ENCODE assay signal across 24 cellular contexts in genomic region chr12:104501641-104502040, GRCh38. TPM values are rescaled to one million over a fixed set of nuclear protein-coding genes. Genes with fewer than 3 reads are reported as not detected.
DNase-seq lines count a peak whose midpoint lies in the region; ATAC-seq and TF ChIP-seq lines count a peak whose summit lies in the region.
"Had no signal": no experiment of that assay in that cellular context is flagged by ENCODE, and none has a peak within 500 bp of the region (broad histone marks: within the 10 kb centered on the region; RNA-seq: fewer than 3 reads in every experiment).

No MANE protein-coding gene starts in this region.

- peak; percentile 51 for ATAC-seq in activated CD8-positive, alpha-beta T cell treated with anti-CD3 and anti-CD28 coated beads for 36 hours
- no peak for ATAC-seq in GM21619 (IDR thresholded peaks at IDR 0.05; ENCODE audit: unreplicated experiment)
- no peak for ATAC-seq in GM21717 (IDR thresholded peaks at IDR 0.05; ENCODE audit: unreplicated experiment)

- H3K9ac ChIP-seq in trophoblast cell (ENCODE audit: low read length) = no peak overlapping the region

- no peak overlapping the region for H2AFZ ChIP-seq in trophoblast cell (ENCODE audit: insufficient read depth, low read length, poor library complexity)

- CTCF ChIA-PET in CD4-positive, alpha-beta memory T cell (lab: Charles Lee; ENCODE audit: partially characterized antibody) = interaction anchor here (1.1 kb wide), 1 partner anchor 45 kb away, joined by 6 read pairs; the partner anchor contains the start of gene CHST11
- CTCF ChIA-PET in activated CD8-positive, alpha-beta T cell treated with anti-CD3 and anti-CD28 coated beads for 36 hours (lab: Charles Lee) = interaction anchor here (1.1 to 1.5 kb wide), 2 partner anchors 44 to 120 kb away, joined by 3 to 8 read pairs; no protein-coding TSS in a partner anchor

- H3K4ac ChIP-seq in trophoblast cell (ENCODE audit: low read depth, low read length) = no peak overlapping the region

- no peak overlapping the region for H4K91ac ChIP-seq in trophoblast cell (ENCODE audit: low read depth, low read length)

- H3K27ac Mint-ChIP-seq in activated T-cell treated with anti-CD3 and anti-CD28 coated beads, Interleukin-2, amount 50 U/mL, for 24 hours = peak overlapping the region; percentile 74
- peak overlapping the region in 5 of 7 donors; percentile 1 to 88 (median 15) for H3K27ac Mint-ChIP-seq in CD4-positive, alpha-beta memory T cell
- no peak overlapping the region for H3K27ac Mint-ChIP-seq in activated CD8-positive, alpha-beta T cell treated with anti-CD3 and anti-CD28 coated beads for 36 hours

- H3K4me2 ChIP-seq in trophoblast cell (ENCODE audit: low read length) = no peak overlapping the region

- peak overlapping the region; percentile 41 for H3K18ac ChIP-seq in trophoblast cell (ENCODE audit: low read length)

- no peaks in the 10 kb centered on the region for H3K9me3 Mint-ChIP-seq in activated T-cell treated with anti-CD3 and anti-CD28 coated beads, Interleukin-2, amount 50 U/mL, for 24 hours
- peaks cover 0 to 2% (median 0%) of the 10 kb centered on the region in 8 donors for H3K9me3 Mint-ChIP-seq in CD4-positive, alpha-beta memory T cell
- H3K9me3 Mint-ChIP-seq in activated CD8-positive, alpha-beta T cell treated with anti-CD3 and anti-CD28 coated beads for 36 hours = no peaks in the 10 kb centered on the region

- no peak overlapping the region for H2BK12ac ChIP-seq in trophoblast cell (ENCODE audit: low read length)

- POLR2A ChIA-PET in CD4-positive, alpha-beta memory T cell (lab: Charles Lee; ENCODE audit: partially characterized antibody) = interaction anchor here (2.6 to 7.7 kb wide), 2 partner anchors 16 to 44 kb away, joined by 8 to 55 read pairs; partner anchors contain the start of gene CHST11
- POLR2A ChIA-PET in activated CD8-positive, alpha-beta T cell treated with anti-CD3 and anti-CD28 coated beads for 36 hours (lab: Charles Lee) = interaction anchor here (1.6 kb wide), 1 partner anchor 8 kb away, joined by 6 read pairs; no protein-coding TSS in a partner anchor

- H3K14ac ChIP-seq in trophoblast cell (ENCODE audit: low read length) = no peak overlapping the region

- H3K4me1 Mint-ChIP-seq in activated T-cell treated with anti-CD3 and anti-CD28 coated beads, Interleukin-2, amount 50 U/mL, for 24 hours (ENCODE audit: low read depth) = peaks cover 97% of the 10 kb centered on the region
- peaks cover 59 to 99% (median 86%) of the 10 kb centered on the region in 4 donors for H3K4me1 Mint-ChIP-seq in CD4-positive, alpha-beta memory T cell
- H3K4me1 Mint-ChIP-seq in activated CD8-positive, alpha-beta T cell treated with anti-CD3 and anti-CD28 coated beads for 36 hours (ENCODE audit: low read depth) = peaks cover 76% of the 10 kb centered on the region

- H3K9me3 ChIP-seq in CD4-positive, alpha-beta memory T cell (ENCODE audit: control insufficient read depth in 1 of 2, low read length in 2 of 2) = no peaks in the 10 kb centered on the region
- H3K9me3 ChIP-seq in trophoblast cell (ENCODE audit: insufficient read depth, low read depth, low read length) = no peaks in the 10 kb centered on the region
- H3K9me3 ChIP-seq: lower lobe of right lung, Peyer's patch, prostate gland, SJCRH30, upper lobe of left lung had no signal

- H4K12ac ChIP-seq in trophoblast cell (ENCODE audit: low read depth, low read length) = no peak overlapping the region

- no peak overlapping the region for H2AK5ac ChIP-seq in trophoblast cell (ENCODE audit: low read length)

- DNase-seq in activated T-cell treated with anti-CD3 and anti-CD28 coated beads, Interleukin-2, amount 50 U/mL, for 24 hours = no peak
- DNase-seq in activated T-cell treated with anti-CD3 and anti-CD28 coated beads for 4 hours = no peak
- DNase-seq in CD4-positive, alpha-beta memory T cell = no peak
- DNase-seq in activated CD8-positive, alpha-beta T cell treated with anti-CD3 and anti-CD28 coated beads for 36 hours = peak; percentile 56
- DNase-seq in trophoblast cell = no peak
- no peak for DNase-seq in NCI-H510A treated with DMSO at 0.1 percent for 48 hours (lab: John Stamatoyannopoulos, UW)
- DNase-seq: ACHN, amygdala, C1 segment of cervical spinal cord, cortex of kidney, DMS 273 treated with DMSO at 0.1 percent for 48 hours, islet precursor cell, lower lobe of right lung, NCI-H1092 treated with DMSO at 0.1 percent for 48 hours, NCI-H2029, NCI-H345, Peyer's patch, SJCRH30, T-helper 1 cell had no signal

- H3K23ac ChIP-seq in trophoblast cell (ENCODE audit: low read length) = no peak overlapping the region

- WGBS in trophoblast cell (ENCODE audit: extremely low coverage, insufficient coverage, insufficient read length) = no CpG with 5 or more reads among the region's 4 CpGs

- H3K27me3 ChIP-seq in CD4-positive, alpha-beta memory T cell (ENCODE audit: insufficient read depth, low read length) = no peaks in the 10 kb centered on the region
- H3K27me3 ChIP-seq in trophoblast cell (ENCODE audit: insufficient read depth, low read length) = no peaks in the 10 kb centered on the region
- H3K27me3 ChIP-seq: cardiac muscle cell, Peyer's patch, SJCRH30, upper lobe of left lung had no signal

- no peak overlapping the region for H4K8ac ChIP-seq in trophoblast cell (ENCODE audit: low read depth, low read length)

- no peak overlapping the region for H2BK120ac ChIP-seq in trophoblast cell (ENCODE audit: insufficient read depth, low read length, poor library complexity)

- peaks cover 95% of the 10 kb centered on the region for H3K4me1 ChIP-seq in CD4-positive, alpha-beta memory T cell (ENCODE audit: insufficient read depth, low read length)
- peaks cover 16 to 17% of the 10 kb centered on the region in 2 experiments for H3K4me1 ChIP-seq in trophoblast cell (ENCODE audit: control insufficient read depth in 1 of 2, insufficient read depth in 2 of 2, low read length in 2 of 2)
- H3K4me1 ChIP-seq: prostate gland had no signal

- no peak overlapping the region for H3K27ac ChIP-seq in CD4-positive, alpha-beta memory T cell (ENCODE audit: low read depth, low read length)
- H3K27ac ChIP-seq in trophoblast cell (ENCODE audit: low read depth, low read length) = no peak overlapping the region
- H3K27ac ChIP-seq: cardiac muscle cell, lower lobe of right lung, Peyer's patch, prostate gland, SJCRH30, upper lobe of left lung had no signal

- H3K4me3 ChIP-seq in CD4-positive, alpha-beta memory T cell (ENCODE audit: low read length in 2 of 2) = no peak overlapping the region
- H3K4me3 ChIP-seq in trophoblast cell (ENCODE audit: low read depth, low read length) = no peak overlapping the region
- H3K4me3 ChIP-seq: cardiac muscle cell, lower lobe of right lung, Peyer's patch, prostate gland, SJCRH30, upper lobe of left lung had no signal

- H3K79me2 ChIP-seq in trophoblast cell (ENCODE audit: control insufficient read depth, insufficient read depth, low read length, poor library complexity) = no peaks in the 10 kb centered on the region

- no peaks in the 10 kb centered on the region for H3K27me3 Mint-ChIP-seq in activated T-cell treated with anti-CD3 and anti-CD28 coated beads, Interleukin-2, amount 50 U/mL, for 24 hours
- no peaks in the 10 kb centered on the region for H3K27me3 Mint-ChIP-seq in CD4-positive, alpha-beta memory T cell
- no peaks in the 10 kb centered on the region for H3K27me3 Mint-ChIP-seq in activated CD8-positive, alpha-beta T cell treated with anti-CD3 and anti-CD28 coated beads for 36 hours

- no peak overlapping the region for H3K4me3 Mint-ChIP-seq in activated T-cell treated with anti-CD3 and anti-CD28 coated beads, Interleukin-2, amount 50 U/mL, for 24 hours
- H3K4me3 Mint-ChIP-seq in CD4-positive, alpha-beta memory T cell = peak overlapping the region in 2 of 8 donors; percentile 7 to 58
- H3K4me3 Mint-ChIP-seq in activated CD8-positive, alpha-beta T cell treated with anti-CD3 and anti-CD28 coated beads for 36 hours = no peak overlapping the region

- intact Hi-C loops in CD4-positive, alpha-beta memory T cell (cut with micrococcal nuclease) = no loop called here
- intact Hi-C loops in activated CD8-positive, alpha-beta T cell treated with anti-CD3 and anti-CD28 coated beads for 36 hours (cut with micrococcal nuclease) = no loop called here

- no peaks in the 10 kb centered on the region for H3K79me1 ChIP-seq in trophoblast cell (ENCODE audit: low read length)

- H2BK5ac ChIP-seq in trophoblast cell (ENCODE audit: low read depth, low read length, poor library complexity) = no peak overlapping the region

- peaks cover 12% of the 10 kb centered on the region for H3K36me3 Mint-ChIP-seq in activated T-cell treated with anti-CD3 and anti-CD28 coated beads, Interleukin-2, amount 50 U/mL, for 24 hours (ENCODE audit: low read depth)
- H3K36me3 Mint-ChIP-seq in CD4-positive, alpha-beta memory T cell = peaks cover 13 to 15% of the 10 kb centered on the region in 2 donors
- peaks cover 3% of the 10 kb centered on the region for H3K36me3 Mint-ChIP-seq in activated CD8-positive, alpha-beta T cell treated with anti-CD3 and anti-CD28 coated beads for 36 hours (ENCODE audit: low read depth)

- H3K36me3 ChIP-seq in CD4-positive, alpha-beta memory T cell (ENCODE audit: insufficient read depth, low read length) = no peaks in the 10 kb centered on the region
- peaks cover 0 to 2% of the 10 kb centered on the region in 2 experiments for H3K36me3 ChIP-seq in trophoblast cell (ENCODE audit: control insufficient read depth in 1 of 2, insufficient read depth in 2 of 2, low read length in 2 of 2)
- H3K36me3 ChIP-seq: cardiac muscle cell, lower lobe of right lung, Peyer's patch, prostate gland, SJCRH30, upper lobe of left lung had no signal

- no peak for TF ChIP-seq CTCF in activated CD8-positive, alpha-beta T cell treated with anti-CD3 and anti-CD28 coated beads for 36 hours (IDR thresholded peaks at IDR 0.05)

RNA-seq across cellular contexts. Expression of gene CHST11, which starts 44.9 kb away (rescaled TPM):
- total RNA-seq in CD4-positive, alpha-beta memory T cell = 10 to 100 TPM; 55.1 to 55.8 TPM
- 10 to 100 TPM; 63.8 to 64.6 TPM for polyA plus RNA-seq in CD4-positive, alpha-beta memory T cell
- total RNA-seq in activated CD8-positive, alpha-beta T cell treated with anti-CD3 and anti-CD28 coated beads for 36 hours = 10 to 100 TPM; 30.9 to 33.9 TPM
- 22.6 and 22.9 TPM in 2 replicates for polyA plus RNA-seq in trophoblast cell (2013)
